ENCODE assay signal across 9 cellular contexts in genomic region chr11:72072348-72072747, GRCh38. TPM values are rescaled to one million over a fixed set of nuclear protein-coding genes. Genes with fewer than 3 reads are reported as not detected.
A peak's percentile ranks its signal among the peaks of the same experiment; 100 is the strongest.
DNase-seq lines count a peak whose midpoint lies in the region; ATAC-seq, FAIRE-seq and TF ChIP-seq lines count a peak whose summit lies in the region.
"Had no signal": no experiment of that assay in that cellular context is flagged by ENCODE, and none has a peak within 500 bp of the region (broad histone marks: within the 10 kb centered on the region; RNA-seq: fewer than 3 reads in every experiment).

No MANE protein-coding gene starts in this region.

- peak overlapping the region; percentile 94 for H3K27ac Mint-ChIP-seq in HFFc6

- peak overlapping the region; percentile 52 for H3K4me3 Mint-ChIP-seq in HFFc6

- peak overlapping the region; percentile 23 for H3K4me2 ChIP-seq in A549

- FAIRE-seq in A549 (lab: Jason Lieb, UNC) = no peak

- POLR2A ChIA-PET in A549 (lab: Yijun Ruan, JAX) = no interaction called here

- no peak for TF ChIP-seq CTCF in A549 (IDR thresholded peaks at IDR 0.05)
- TF ChIP-seq CTCF in HFFc6 (IDR thresholded peaks at IDR 0.05) = no peak

- H3K27ac ChIP-seq in A549 = peak overlapping the region; percentile 13 to 75; a peak in 4 of 6 replicates
- H3K27ac ChIP-seq: HL-60 had no signal

- peaks cover 29% of the 10 kb centered on the region; the same call in 1 of the 2 replicates for H3K36me3 Mint-ChIP-seq in HFFc6 (ENCODE audit: low read depth)

- peaks cover 47% of the 10 kb centered on the region for H3K4me1 ChIP-seq in A549

- peaks cover 1% of the 10 kb centered on the region for H3K27me3 Mint-ChIP-seq in HFFc6 (ENCODE audit: insufficient read depth)

- ATAC-seq in A549 = peak; percentile 15 to 34; a peak in 4 of 6 replicates
- ATAC-seq in GM18873 (IDR thresholded peaks at IDR 0.05; ENCODE audit: low FRiP score, unreplicated experiment) = no peak
- ATAC-seq in HG02840 (IDR thresholded peaks at IDR 0.05; ENCODE audit: low FRiP score, unreplicated experiment) = no peak
- no peak for ATAC-seq in GM18907 (IDR thresholded peaks at IDR 0.05; ENCODE audit: unreplicated experiment)

- CTCF ChIA-PET in A549 (lab: Yijun Ruan, JAX) = interaction anchor here (0.8 to 2.3 kb wide), 6 partner anchors 9 to 73 kb away, joined by 3 to 7 read pairs (median 4); no protein-coding TSS in a partner anchor

- no peak for TF ChIP-seq EP300 in A549 (IDR thresholded peaks at IDR 0.05)

- no peaks in the 10 kb centered on the region for H3K9me3 ChIP-seq in A549

- no peak for TF ChIP-seq RAD21 in A549 (conservative IDR thresholded peaks at IDR 0.05 in 1 of 2, IDR thresholded peaks at IDR 0.05 in 1 of 2)

- DNase-seq in A549 (ENCODE audit: low read depth in 1 of 2, low spot score in 1 of 2) (peak in 1 of 2 experiments; percentile 17), HFFc6 (peak; percentile 82), amniotic epithelial cell (ENCODE audit: low read depth) (peak; percentile 66), left kidney (ENCODE audit: low read depth, low spot score) (peak; percentile 31), HuH-7 (ENCODE audit: low spot score) (no peak)

- TF ChIP-seq POLR2A in A549 (IDR thresholded peaks at IDR 0.05; ENCODE audit: low read length) = no peak

- WGBS in A549 (ENCODE audit: missing lambda C conversion rate) = 66% methylated on average over 3 of the region's 3 CpGs

- no peaks in the 10 kb centered on the region for H3K9me3 Mint-ChIP-seq in HFFc6

- H3K4me1 Mint-ChIP-seq in HFFc6 (ENCODE audit: low read depth) = peaks cover 84% of the 10 kb centered on the region

- H3K4me3 ChIP-seq in A549 = no peak overlapping the region

TF ChIP-seq in A549, 52 proteins besides CTCF, POLR2A, EP300 and RAD21:
- TF ChIP-seq KDM5A (IDR thresholded peaks at IDR 0.05) (no peak), RARB (CRISPR knock-in tag; IDR thresholded peaks at IDR 0.05) (no peak), ESRRA (IDR thresholded peaks at IDR 0.05; ENCODE audit: borderline replicate concordance, low read length) (no peak), CHD4 (IDR thresholded peaks at IDR 0.05; ENCODE audit: borderline replicate concordance) (no peak), NPAS2 (CRISPR knock-in tag; IDR thresholded peaks at IDR 0.05; ENCODE audit: borderline replicate concordance) (no peak), POLR2AphosphoS2 (conservative IDR thresholded peaks at IDR 0.05; ENCODE audit: low read length) (no peak), NR3C1 (IDR thresholded peaks at IDR 0.05) (no peak), CHD2 (IDR thresholded peaks at IDR 0.05; ENCODE audit: low read length, partially characterized antibody) (no peak), KDM1A (IDR thresholded peaks at IDR 0.05; ENCODE audit: low read depth) (no peak), RCOR1 (IDR thresholded peaks at IDR 0.05; ENCODE audit: low read depth, low read length) (no peak), PHF8 (IDR thresholded peaks at IDR 0.05; ENCODE audit: borderline replicate concordance, low read depth) (no peak), MAFK (IDR thresholded peaks at IDR 0.05; ENCODE audit: partially characterized antibody) (no peak), TP53 (CRISPR knock-in tag; IDR thresholded peaks at IDR 0.05) (no peak), CBX2 (IDR thresholded peaks at IDR 0.05; ENCODE audit: borderline replicate concordance, low read depth) (no peak), USF2 (IDR thresholded peaks at IDR 0.05) (no peak)

RNA-seq across cellular contexts. Expression of gene NUMA1, which starts 8.0 kb away (rescaled TPM):
- polyA plus RNA-seq in A549 (2011; rRNA removed) = 51.5 and 64.6 TPM in 2 replicates
- polyA plus RNA-seq in A549 (2012; cell fraction: cytosol; rRNA removed) = 50.6 and 60.4 TPM in 2 replicates
- polyA plus RNA-seq in A549 (2012; cell fraction: nucleus; rRNA removed) = 179 and 261 TPM in 2 replicates
- 56.3 to 65.8 TPM (median 64.5 TPM) in 3 replicates for polyA plus RNA-seq in A549 (2017; fragmentation: RNase III; extraction: RNeasy Plus Mini Kit Qiagen cat#74134 plus additional on column Dnase treatment)
- 177 and 183 TPM in 2 replicates for polyA minus RNA-seq in A549 (2011; rRNA and poly(A)+ RNA removed)
- total RNA-seq in HFFc6 (2021; fragmentation: NEBNext Ultra II Directional; extraction: Animal tissue kit (Norgen Biotek cat#: 25700)) = 100 to 1,000 TPM; 127 to 148 (median 137) TPM

RNA-seq across cellular contexts. Expression of gene LRRC51, which starts 8.3 kb away (rescaled TPM):
- polyA plus RNA-seq in A549 (2011; rRNA removed) = 14.3 and 16.3 TPM in 2 replicates
- 12.3 and 13.1 TPM in 2 replicates for polyA plus RNA-seq in A549 (2012; cell fraction: cytosol; rRNA removed)
- 4.8 and 6.5 TPM in 2 replicates for polyA plus RNA-seq in A549 (2012; cell fraction: nucleus; rRNA removed)
- 8.2 to 10.1 TPM (median 9.1 TPM) in 3 replicates for polyA plus RNA-seq in A549 (2017; fragmentation: RNase III; extraction: RNeasy Plus Mini Kit Qiagen cat#74134 plus additional on column Dnase treatment)
- polyA minus RNA-seq in A549 (2011; rRNA and poly(A)+ RNA removed) = 12.8 and 20.3 TPM in 2 replicates
- total RNA-seq in HFFc6 (2021; fragmentation: NEBNext Ultra II Directional; extraction: Animal tissue kit (Norgen Biotek cat#: 25700)) = 10 to 100 TPM in 1 of 6 experiments, 1 to 10 TPM in 5; 7.4 to 12.4 (median 8.5) TPM

RNA-seq across cellular contexts. Expression of gene LAMTOR1, which starts 30.7 kb away (rescaled TPM):
- polyA plus RNA-seq in A549 (2011; rRNA removed) (66.1 and 85.8 TPM in 2 replicates), A549 (2017; fragmentation: RNase III; extraction: RNeasy Plus Mini Kit Qiagen cat#74134 plus additional on column Dnase treatment) (109 to 119 TPM (median 114 TPM) in 3 replicates)
- 149 and 169 TPM in 2 replicates for polyA plus RNA-seq in A549 (2012; cell fraction: cytosol; rRNA removed)
- 92.6 and 120 TPM in 2 replicates for polyA plus RNA-seq in A549 (2012; cell fraction: nucleus; rRNA removed)
- 110 and 172 TPM in 2 replicates for polyA minus RNA-seq in A549 (2011; rRNA and poly(A)+ RNA removed)
- 100 to 1,000 TPM; 131 to 170 (median 145) TPM for total RNA-seq in HFFc6 (2021; fragmentation: NEBNext Ultra II Directional; extraction: Animal tissue kit (Norgen Biotek cat#: 25700))

RNA-seq across cellular contexts. Expression of gene TOMT, which starts 33.4 kb away (rescaled TPM):
- polyA plus RNA-seq in A549 (2011; rRNA removed) (not detected in 2 replicates), A549 (2017; fragmentation: RNase III; extraction: RNeasy Plus Mini Kit Qiagen cat#74134 plus additional on column Dnase treatment) (not detected in 3 replicates)
- 0.06 and 0.09 TPM in 2 replicates for polyA plus RNA-seq in A549 (2012; cell fraction: cytosol; rRNA removed)
- polyA plus RNA-seq in A549 (2012; cell fraction: nucleus; rRNA removed) = 1.8 and 1.9 TPM in 2 replicates
- polyA minus RNA-seq in A549 (2011; rRNA and poly(A)+ RNA removed) = not detected in 2 replicates
- not detected for total RNA-seq in HFFc6 (2021; fragmentation: NEBNext Ultra II Directional; extraction: Animal tissue kit (Norgen Biotek cat#: 25700))

RNA-seq across cellular contexts. Expression of gene ANAPC15, which starts 40.1 kb away (rescaled TPM):
- polyA plus RNA-seq in A549 (2011; rRNA removed) = 48.5 and 88.2 TPM in 2 replicates
- polyA plus RNA-seq in A549 (2012; cell fraction: cytosol; rRNA removed) = 92.8 and 123 TPM in 2 replicates
- 38.6 and 44.0 TPM in 2 replicates for polyA plus RNA-seq in A549 (2012; cell fraction: nucleus; rRNA removed)
- 96.2 to 103 TPM (median 97.5 TPM) in 3 replicates for polyA plus RNA-seq in A549 (2017; fragmentation: RNase III; extraction: RNeasy Plus Mini Kit Qiagen cat#74134 plus additional on column Dnase treatment)
- polyA minus RNA-seq in A549 (2011; rRNA and poly(A)+ RNA removed) = 43.8 and 49.8 TPM in 2 replicates
- total RNA-seq in HFFc6 (2021; fragmentation: NEBNext Ultra II Directional; extraction: Animal tissue kit (Norgen Biotek cat#: 25700)) = 100 to 1,000 TPM in 3 of 6 experiments, 10 to 100 TPM in 3; 83.0 to 119 (median 95.8) TPM

Comparison
In these comparisons a context has a peak if more than half of its experiments do, and no peak if none do; other contexts are left out.
1. ATAC-seq: peak in A549 (2 of 2); none in GM18873 (single experiment), HG02840 (single experiment) and GM18907 (single experiment).